20 cellular contexts compared by ENCODE assay signal in genomic region chr3:155179425-155179814, GRCh38.
"Had no signal": no experiment of that assay in that cellular context is flagged by ENCODE, and none has a peak within 500 bp of the region (broad histone marks: within the 10 kb centered on the region; RNA-seq: fewer than 3 reads in every experiment).

No MANE protein-coding gene starts in this region.

- H3K36me3 Mint-ChIP-seq: activated naive CD4-positive, alpha-beta T cell treated with anti-CD3 and anti-CD28 coated beads, Interleukin-2, amount 10 ng/mL, durations not matched to agents 7 days and 5 days had no signal

- H3K27ac Mint-ChIP-seq: activated CD4-positive, alpha-beta memory T cell treated with anti-CD3 and anti-CD28 coated beads, Interleukin-2, amount 10 ng/mL, durations not matched to agents 7 days and 5 days; activated naive CD4-positive, alpha-beta T cell treated with anti-CD3 and anti-CD28 coated beads, Interleukin-2, amount 10 ng/mL, durations not matched to agents 7 days and 5 days had no signal

- DNase-seq: activated CD4-positive, alpha-beta memory T cell treated with anti-CD3 and anti-CD28 coated beads, Interleukin-2, amount 10 ng/mL, durations not matched to agents 7 days and 5 days; activated CD4-positive, alpha-beta T cell treated with anti-CD3 and anti-CD28 coated beads for 48 hours; activated effector memory CD4-positive, alpha-beta T cell treated with anti-CD3 and anti-CD28 coated beads, Interleukin-2, amount 50 U/mL, for 16 hours; activated naive CD4-positive, alpha-beta T cell treated with anti-CD3 and anti-CD28 coated beads, Interleukin-2, amount 10 ng/mL, durations not matched to agents 7 days and 5 days; amygdala; cortex of kidney; effector CD8-positive, alpha-beta T cell; glutamatergic neuron; hippocampal formation; kidney glomerular epithelial cell; left ventricle myocardium inferior; midbrain; pancreas; psoas muscle; right cardiac atrium; stimulated activated CD4-positive, alpha-beta T cell treated with anti-CD3 and anti-CD28 coated beads, Interleukin-12 subunit alpha, Interleukin-12 subunit beta, amount 100 ng/mL, for 4 hours; T-helper 9 cell; transverse colon; uterus had no signal

- ATAC-seq: pancreas, right cardiac atrium had no signal

- H3K9me3 Mint-ChIP-seq: activated CD4-positive, alpha-beta memory T cell treated with anti-CD3 and anti-CD28 coated beads, Interleukin-2, amount 10 ng/mL, durations not matched to agents 7 days and 5 days; activated naive CD4-positive, alpha-beta T cell treated with anti-CD3 and anti-CD28 coated beads, Interleukin-2, amount 10 ng/mL, durations not matched to agents 7 days and 5 days; nephron had no signal

- H3K4me1 Mint-ChIP-seq: activated CD4-positive, alpha-beta memory T cell treated with anti-CD3 and anti-CD28 coated beads, Interleukin-2, amount 10 ng/mL, durations not matched to agents 7 days and 5 days had no signal

- H3K27me3 Mint-ChIP-seq: activated CD4-positive, alpha-beta memory T cell treated with anti-CD3 and anti-CD28 coated beads, Interleukin-2, amount 10 ng/mL, durations not matched to agents 7 days and 5 days; activated naive CD4-positive, alpha-beta T cell treated with anti-CD3 and anti-CD28 coated beads, Interleukin-2, amount 10 ng/mL, durations not matched to agents 7 days and 5 days had no signal

- H3K4me3 Mint-ChIP-seq: activated CD4-positive, alpha-beta memory T cell treated with anti-CD3 and anti-CD28 coated beads, Interleukin-2, amount 10 ng/mL, durations not matched to agents 7 days and 5 days; activated naive CD4-positive, alpha-beta T cell treated with anti-CD3 and anti-CD28 coated beads, Interleukin-2, amount 10 ng/mL, durations not matched to agents 7 days and 5 days; nephron had no signal
